Comparison of ENCODE assay signal across 27 cellular contexts in the genomic region with DNA sequence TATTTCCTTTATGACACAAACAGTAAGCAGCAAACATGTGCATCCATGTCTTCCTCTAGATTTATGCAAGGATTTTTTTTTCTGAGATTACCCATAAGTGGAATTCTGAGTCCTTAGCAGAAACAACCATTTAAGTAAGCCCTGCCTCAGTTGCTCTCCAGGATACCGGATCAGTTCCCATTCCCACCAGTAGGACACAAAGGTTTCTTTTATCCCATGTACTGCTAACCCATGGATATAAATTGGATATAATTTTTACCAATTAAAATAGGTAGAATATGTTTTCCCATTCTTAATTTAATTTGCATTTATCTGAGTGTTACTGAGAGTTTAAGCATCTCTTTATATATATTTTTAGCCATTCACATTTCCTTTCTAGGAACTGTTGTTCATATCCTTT.
"Had no signal": no experiment of that assay in that cellular context is flagged by ENCODE, and none has a peak within 500 bp of the region (broad histone marks: within the 10 kb centered on the region; RNA-seq: fewer than 3 reads in every experiment).

No MANE protein-coding gene starts in this region.

- H3K36me3 Mint-ChIP-seq: naive thymus-derived CD4-positive, alpha-beta T cell; natural killer cell treated with Interleukin-12 subunit alpha and Interleukin-12 subunit beta and Interleukin-15 and Interleukin-18, amount 100 ng/mL, for 72 hours; stimulated activated naive B cell treated with anti-CD40 and anti-IgM and Interleukin-4, amounts not matched to agents 10 μg/mL and 1 μg/mL and 100 μg/mL, for 72 hours had no signal

- H2AFZ ChIP-seq: hepatocyte had no signal

- H3K79me2 ChIP-seq: hepatocyte had no signal

- H3K4me1 ChIP-seq: left ventricle myocardium inferior, pancreas, psoas muscle, uterus had no signal

- H3K9me3 ChIP-seq: mucosa of descending colon, pancreas, psoas muscle, right atrium auricular region, right lobe of liver, testis, tibial artery, uterus had no signal

- H3K27ac ChIP-seq: hepatocyte, left ventricle myocardium inferior, pancreas, psoas muscle, right atrium auricular region, right lobe of liver, skin epidermis, stomach, testis, tibial artery, uterus had no signal

- H3K4me3 ChIP-seq: hepatocyte, left ventricle myocardium inferior, lung, mucosa of descending colon, pancreas, psoas muscle, right atrium auricular region, right lobe of liver, skin epidermis, stomach, testis, tibial artery, uterus had no signal

- H3K27me3 Mint-ChIP-seq: stimulated activated naive B cell treated with anti-CD40 and anti-IgM and Interleukin-4, amounts not matched to agents 10 μg/mL and 1 μg/mL and 100 μg/mL, for 72 hours had no signal

- H3K27me3 ChIP-seq: hepatocyte, pancreas, right atrium auricular region, right lobe of liver, testis, tibial artery, uterus had no signal

- H3K4me3 Mint-ChIP-seq: naive thymus-derived CD4-positive, alpha-beta T cell; natural killer cell treated with Interleukin-12 subunit alpha and Interleukin-12 subunit beta and Interleukin-15 and Interleukin-18, amount 100 ng/mL, for 72 hours; stimulated activated naive B cell treated with anti-CD40 and anti-IgM and Interleukin-4, amounts not matched to agents 10 μg/mL and 1 μg/mL and 100 μg/mL, for 72 hours had no signal

- H3K27ac Mint-ChIP-seq: naive thymus-derived CD4-positive, alpha-beta T cell; natural killer cell treated with Interleukin-12 subunit alpha and Interleukin-12 subunit beta and Interleukin-15 and Interleukin-18, amount 100 ng/mL, for 72 hours; stimulated activated naive B cell treated with anti-CD40 and anti-IgM and Interleukin-4, amounts not matched to agents 10 μg/mL and 1 μg/mL and 100 μg/mL, for 72 hours had no signal

- H3K4me1 Mint-ChIP-seq: naive thymus-derived CD4-positive, alpha-beta T cell; stimulated activated naive B cell treated with anti-CD40 and anti-IgM and Interleukin-4, amounts not matched to agents 10 μg/mL and 1 μg/mL and 100 μg/mL, for 72 hours had no signal

- H3K4me2 ChIP-seq: hepatocyte had no signal

- H3K36me3 ChIP-seq: left ventricle myocardium inferior, pancreas, right atrium auricular region, right lobe of liver, stomach, tibial artery, uterus had no signal

- DNase-seq: islet precursor cell; left ventricle myocardium inferior; mesendoderm; midbrain; mucosa of descending colon; naive thymus-derived CD4-positive, alpha-beta T cell; nucleus accumbens; pancreas; posterior cingulate gyrus; psoas muscle; right lobe of liver; stimulated activated CD4-positive, alpha-beta T cell treated with anti-CD3 and anti-CD28 coated beads, Interleukin-12 subunit alpha, Interleukin-12 subunit beta, amount 100 ng/mL, for 4 hours; stimulated activated CD4-positive, alpha-beta T cell treated with anti-CD3 and anti-CD28 coated beads, Interleukin-15, amount 100 ng/mL, for 24 hours; stimulated activated CD4-positive, alpha-beta T cell treated with anti-CD3 and anti-CD28 coated beads, Interleukin-2, amount 100 ng/mL, for 24 hours; stimulated activated CD4-positive, alpha-beta T cell treated with anti-CD3 and anti-CD28 coated beads, Interleukin-4, amount 100 ng/mL, for 1 hour; stimulated activated naive B cell treated with anti-CD40 and anti-IgM and Interleukin-4, amounts not matched to agents 10 μg/mL and 1 μg/mL and 100 μg/mL, for 72 hours; stimulated activated naive CD8-positive, alpha-beta T cell treated with anti-CD3 and anti-CD28 coated beads, Interleukin-15, Interleukin-2, amounts not matched to agents 100 U/mL and 50 U/mL, for 24 hours; stomach; testis; tibial artery; trophoblast cell; uterus had no signal
